Comparison of ENCODE assay signal across 17 cellular contexts in the genomic region with DNA sequence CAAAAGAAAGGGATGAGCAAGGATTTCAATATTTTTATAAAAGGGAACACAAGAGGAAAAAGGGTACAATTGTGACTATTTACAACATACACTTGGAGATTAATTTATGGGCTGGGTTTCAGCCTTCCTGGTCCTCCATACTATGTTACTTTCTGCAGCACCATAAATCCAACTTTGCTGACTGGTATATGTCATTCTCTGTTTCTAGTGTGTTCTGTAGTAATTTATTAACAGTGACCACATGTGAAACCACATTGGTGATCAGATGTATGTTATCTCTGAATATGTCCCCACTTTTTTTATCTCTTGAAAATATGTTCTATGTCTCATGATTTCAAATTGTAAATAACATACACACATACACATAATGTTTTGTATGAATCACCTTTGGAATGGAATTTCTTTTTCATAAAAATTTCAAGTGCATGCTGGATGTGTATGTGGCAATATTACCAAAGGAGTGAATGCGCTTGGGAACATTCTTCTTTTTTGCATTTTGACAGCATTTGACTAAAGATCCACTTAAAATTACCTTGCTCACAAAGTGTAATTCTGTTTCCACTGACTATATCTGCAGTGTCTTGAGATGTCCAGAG. TPM values are rescaled to one million over a fixed set of nuclear protein-coding genes. Genes with fewer than 3 reads are reported as not detected.
A peak's percentile ranks its signal among the peaks of the same experiment; 100 is the strongest.
DNase-seq lines count a peak whose midpoint lies in the region; ATAC-seq, FAIRE-seq and TF ChIP-seq lines count a peak whose summit lies in the region.
"Had no signal": no experiment of that assay in that cellular context is flagged by ENCODE, and none has a peak within 500 bp of the region (broad histone marks: within the 10 kb centered on the region; RNA-seq: fewer than 3 reads in every experiment).

No MANE protein-coding gene starts in this region.

- H3K4me1 ChIP-seq in testis (no peaks in the 10 kb centered on the region), pancreas (peaks cover 5 to 14% (median 6%) of the 10 kb centered on the region in 3 donors)

- H3K4me3 Mint-ChIP-seq in progenitor cell of endocrine pancreas (ENCODE audit: low read depth), result no peak overlapping the region

- peak overlapping the region; percentile 65 for H3K27ac Mint-ChIP-seq in progenitor cell of endocrine pancreas
- H3K27ac Mint-ChIP-seq: CD4-positive, CD25-positive, alpha-beta regulatory T cell had no signal

- FAIRE-seq in D721Med (lab: Jason Lieb, UNC) (peak; percentile 11), bronchial epithelial cell (lab: Jason Lieb, UNC) (no peak), pancreas (lab: Jason Lieb, UNC) (no peak)
- FAIRE-seq: G401.6, GM12892 had no signal

- H3K4me3 ChIP-seq in bronchial epithelial cell (ENCODE audit: low read depth, low read length), result no peak overlapping the region
- H3K4me3 ChIP-seq in testis, result no peak overlapping the region
- H3K4me3 ChIP-seq in pancreas, result no peak overlapping the region
- H3K4me3 ChIP-seq: BLaER1 treated with 17β-estradiol and CSF1 and Interleukin-3, amounts not matched to agents 10 nM and 100 nM had no signal

- H3K27ac ChIP-seq in testis (no peak overlapping the region), pancreas (no peak overlapping the region)
- H3K27ac ChIP-seq: BLaER1 treated with 17β-estradiol and CSF1 and Interleukin-3, amounts not matched to agents 10 nM and 100 nM had no signal

- H3K9me3 ChIP-seq in testis, result no peaks in the 10 kb centered on the region
- H3K9me3 ChIP-seq in pancreas, result no peaks in the 10 kb centered on the region
- H3K9me3 ChIP-seq: BLaER1 treated with 17β-estradiol and CSF1 and Interleukin-3, amounts not matched to agents 10 nM and 100 nM had no signal

- no peak for TF ChIP-seq POLR2A in testis (IDR thresholded peaks at IDR 0.05)

- no peaks in the 10 kb centered on the region for H3K36me3 Mint-ChIP-seq in progenitor cell of endocrine pancreas (ENCODE audit: insufficient read depth)
- H3K36me3 Mint-ChIP-seq: CD4-positive, CD25-positive, alpha-beta regulatory T cell had no signal

- H3K36me3 ChIP-seq in bronchial epithelial cell (ENCODE audit: control insufficient read depth, insufficient read depth, low read length) (no peaks in the 10 kb centered on the region), testis (ENCODE audit: low read depth, missing control alignments) (no peaks in the 10 kb centered on the region), pancreas (no peaks in the 10 kb centered on the region)
- H3K36me3 ChIP-seq: BLaER1 treated with 17β-estradiol and CSF1 and Interleukin-3, amounts not matched to agents 10 nM and 100 nM had no signal

- no peak for ATAC-seq in GM21360 (IDR thresholded peaks at IDR 0.05; ENCODE audit: unreplicated experiment)
- no peak for ATAC-seq in pancreas
- ATAC-seq: HCT116 had no signal

- TF ChIP-seq CTCF in D721Med (IDR thresholded peaks at IDR 0.05; ENCODE audit: insufficient read depth, missing control alignments) (no peak), bronchial epithelial cell (IDR thresholded peaks at IDR 0.05; ENCODE audit: insufficient read depth, low read length, severe bottlenecking) (no peak), progenitor cell of endocrine pancreas (IDR thresholded peaks at IDR 0.05; ENCODE audit: unreplicated experiment) (no peak), testis (IDR thresholded peaks at IDR 0.05) (no peak), pancreas (IDR thresholded peaks at IDR 0.05) (no peak)

- peaks cover 29% of the 10 kb centered on the region for H3K4me1 Mint-ChIP-seq in progenitor cell of endocrine pancreas (ENCODE audit: low read depth)

- H3K27me3 ChIP-seq in bronchial epithelial cell (ENCODE audit: control insufficient read depth, insufficient read depth, low read length) (no peaks in the 10 kb centered on the region), testis (no peaks in the 10 kb centered on the region), pancreas (no peaks in the 10 kb centered on the region)
- H3K27me3 ChIP-seq: BLaER1 treated with 17β-estradiol and CSF1 and Interleukin-3, amounts not matched to agents 10 nM and 100 nM had no signal

- no peaks in the 10 kb centered on the region for H3K9me3 Mint-ChIP-seq in progenitor cell of endocrine pancreas (ENCODE audit: low read depth)

- H3K27me3 Mint-ChIP-seq in progenitor cell of endocrine pancreas, result peaks cover 6% of the 10 kb centered on the region

- intact Hi-C loops in testis (cut with DNase I; ENCODE audit: low total_unique reads) (no loop called here), pancreas (cut with DNase I) (loop anchor here in 2 of 3 donors (10.0 kb wide), 2 partner anchors 129 to 349 kb away; no protein-coding TSS in a partner anchor)

- no peak for DNase-seq in D721Med (ENCODE audit: insufficient read length, low spot score)
- DNase-seq in amniotic epithelial cell (ENCODE audit: low read depth), result peak; percentile 60
- peak; percentile 17 for DNase-seq in bronchial epithelial cell (ENCODE audit: low read depth)
- DNase-seq in progenitor cell of endocrine pancreas (ENCODE audit: low spot score, unreplicated experiment), result no peak
- DNase-seq in COLO668 (lab: John Stamatoyannopoulos, UW; ENCODE audit: unreplicated experiment), result no peak
- no peak for DNase-seq in testis
- DNase-seq in pancreas, result no peak
- DNase-seq: 8988T; Calu3; CD4-positive, CD25-positive, alpha-beta regulatory T cell; DMS79 treated with DMSO at 0.1 percent for 48 hours; EL had no signal

- 84 to 95% methylated on average over 1 of the region's 1 CpG for WGBS in testis, 2 donors
- 85 to 91% methylated on average over 1 of the region's 1 CpG for WGBS in pancreas, 2 donors

RNA-seq across cellular contexts. Expression of gene LYRM9, which starts 2.9 kb away (rescaled TPM):
- total RNA-seq in bronchial epithelial cell (1.3 and 4.1 TPM in 2 replicates), progenitor cell of endocrine pancreas (9.5 and 12.2 TPM in 2 replicates), testis (10 to 100 TPM; 42.9 to 60.2 TPM), pancreas (10 to 100 TPM in 2 of 6 donors, 1 to 10 TPM in 4; 4.8 to 11.1 (median 8.4) TPM)
- polyA plus RNA-seq in testis (ENCODE audit: insufficient read depth, low read depth, low replicate concordance) (31.6 TPM), pancreas (10 to 100 TPM; 15.3 to 17.7 TPM)

Comparison
In these comparisons a context has a peak if more than half of its experiments do, and no peak if none do; other contexts are left out.
1. DNase-seq: peak in amniotic epithelial cell (single experiment) and bronchial epithelial cell (single experiment); none in D721Med (single experiment), progenitor cell of endocrine pancreas (single experiment), COLO668 (single experiment), testis (single experiment) and pancreas (0 of 6).